ENCODE assay signal across 8 cellular contexts in genomic region chr7:121369462-121369861, GRCh38. TPM values are rescaled to one million over a fixed set of nuclear protein-coding genes. Genes with fewer than 3 reads are reported as not detected.
DNase-seq lines count a peak whose midpoint lies in the region; ATAC-seq, FAIRE-seq and TF ChIP-seq lines count a peak whose summit lies in the region.

No MANE protein-coding gene starts in this region.

- H3K4me3 ChIP-seq in BLaER1, result peak overlapping the region; percentile 71
- H3K4me3 ChIP-seq in endothelial cell of umbilical vein (replicated peaks in 1 of 3; ENCODE audit: insufficient read depth in 1 of 3, low read depth in 1 of 3, low read length in 3 of 3), result no peak overlapping the region
- H3K4me3 ChIP-seq in esophagus squamous epithelium, result no peak overlapping the region

- H3K4me1 ChIP-seq in BLaER1 (peaks cover 70% of the 10 kb centered on the region), endothelial cell of umbilical vein (ENCODE audit: control insufficient read depth, extremely low read depth, insufficient read depth, low read length) (peaks cover 16% of the 10 kb centered on the region), esophagus squamous epithelium (peaks cover 0 to 23% (median 7%) of the 10 kb centered on the region in 3 donors)

- ATAC-seq in GM19438 (IDR thresholded peaks at IDR 0.05; ENCODE audit: low read depth, unreplicated experiment), result peak; percentile 55
- ATAC-seq in HG03565 (IDR thresholded peaks at IDR 0.05; ENCODE audit: unreplicated experiment), result peak; percentile 36

- no peak for TF ChIP-seq CTCF in endothelial cell of umbilical vein (IDR thresholded peaks at IDR 0.05; ENCODE audit: extremely low read depth in 1 of 2, insufficient read depth in 1 of 2, low read depth in 1 of 2, low read length in 2 of 2)
- TF ChIP-seq CTCF in esophagus squamous epithelium (IDR thresholded peaks at IDR 0.05), result no peak

- no peaks in the 10 kb centered on the region for H3K9me1 ChIP-seq in endothelial cell of umbilical vein (replicated peaks; ENCODE audit: control insufficient read depth, extremely low read depth, insufficient read depth, low read length)

- H3K79me2 ChIP-seq in endothelial cell of umbilical vein (ENCODE audit: control insufficient read depth, insufficient read depth, low read length), result peaks cover 18% of the 10 kb centered on the region

- H3K9me3 ChIP-seq in BLaER1 (no peaks in the 10 kb centered on the region), endothelial cell of umbilical vein (replicated peaks; ENCODE audit: control insufficient read depth, insufficient read depth, low read length) (no peaks in the 10 kb centered on the region), esophagus squamous epithelium (no peaks in the 10 kb centered on the region)

- H4K20me1 ChIP-seq in BLaER1 (peaks cover 48% of the 10 kb centered on the region), endothelial cell of umbilical vein (replicated peaks; ENCODE audit: control insufficient read depth, extremely low read depth, insufficient read depth, low read length) (no peaks in the 10 kb centered on the region)

- POLR2A ChIA-PET in endothelial cell of umbilical vein (lab: Charles Lee), result interaction anchor here (4.3 kb wide), 1 partner anchor 27 kb away, joined by 19 read pairs; the partner anchor contains the start of gene FAM3C

- no peak overlapping the region for H2AFZ ChIP-seq in endothelial cell of umbilical vein (ENCODE audit: low read depth, low read length)

- intact Hi-C loops in endothelial cell of umbilical vein (cut with micrococcal nuclease), result loop anchor here (5.0 kb wide), 1 partner anchor 242 kb away; no protein-coding TSS in a partner anchor
- intact Hi-C loops in esophagus squamous epithelium (cut with DNase I), result loop anchor here (5.0 kb wide), 1 partner anchor 178 kb away; no protein-coding TSS in a partner anchor

- BruUV-seq in endothelial cell of umbilical vein (replicated peaks; lab: Mats Ljungman, UMichigan), result no TSS peak

- TF ChIP-seq POLR2A in endothelial cell of umbilical vein (IDR thresholded peaks at IDR 0.05; ENCODE audit: low read depth, low read length) (no peak), esophagus squamous epithelium (IDR thresholded peaks at IDR 0.05) (no peak)

- peak overlapping the region; percentile 83 for H3K9ac ChIP-seq in BLaER1
- H3K9ac ChIP-seq in endothelial cell of umbilical vein (replicated peaks; ENCODE audit: extremely low read depth, insufficient read depth, low read length), result no peak overlapping the region

- FAIRE-seq in endothelial cell of umbilical vein (lab: Jason Lieb, UNC), result no peak

- dilution Hi-C loops in endothelial cell of umbilical vein (cut with MboI; ENCODE audit: extremely low pct_ligation_motif_present, low sequenced_read_pairs), result no loop called here

- 18 to 42% methylated on average over 2 of the region's 2 CpGs for WGBS in esophagus squamous epithelium, 2 donors

- DNase-seq in endothelial cell of umbilical vein (ENCODE audit: low read depth, low spot score) (peak; percentile 14), NCI-H510A (lab: John Stamatoyannopoulos, UW) (no peak), UCSD-AML1 (lab: John Stamatoyannopoulos, UW; ENCODE audit: unreplicated experiment) (no peak), esophagus squamous epithelium (lab: John Stamatoyannopoulos, UW) (no peak), activated gamma-delta T cell (lab: John Stamatoyannopoulos, UW) (no peak)

- peak overlapping the region; percentile 81 for H3K27ac ChIP-seq in BLaER1
- no peak overlapping the region for H3K27ac ChIP-seq in endothelial cell of umbilical vein (ENCODE audit: insufficient read depth, low read depth, low read length)
- no peak overlapping the region for H3K27ac ChIP-seq in esophagus squamous epithelium

- peaks cover 18% of the 10 kb centered on the region for H3K36me3 ChIP-seq in BLaER1
- peaks cover 0 to 6% of the 10 kb centered on the region in 2 experiments for H3K36me3 ChIP-seq in endothelial cell of umbilical vein (ENCODE audit: control insufficient read depth in 2 of 2, extremely low read depth in 1 of 2, insufficient read depth in 2 of 2, low read length in 2 of 2)
- peaks cover 0 to 53% (median 0%) of the 10 kb centered on the region in 3 donors for H3K36me3 ChIP-seq in esophagus squamous epithelium

- peak overlapping the region; percentile 88 for H3K4me2 ChIP-seq in BLaER1
- no peak overlapping the region for H3K4me2 ChIP-seq in endothelial cell of umbilical vein (ENCODE audit: insufficient read depth, low read length)

- H3K27me3 ChIP-seq in BLaER1 (no peaks in the 10 kb centered on the region), endothelial cell of umbilical vein (ENCODE audit: control insufficient read depth in 2 of 2, insufficient read depth in 2 of 2, low read length in 2 of 2) (no peaks in the 10 kb centered on the region), esophagus squamous epithelium (no peaks in the 10 kb centered on the region)

- CTCF ChIA-PET in endothelial cell of umbilical vein (lab: Charles Lee), result interaction anchor here (1.0 to 9.3 kb wide), 7 partner anchors 17 to 625 kb away, joined by 3 to 293 read pairs (median 7); partner anchors contain the start of gene FAM3C

TF ChIP-seq in endothelial cell of umbilical vein, 7 proteins besides CTCF, POLR2A, EP300 and RAD21:
- TF ChIP-seq MAX (IDR thresholded peaks at IDR 0.05; ENCODE audit: insufficient read depth, insufficient read length) (no peak), JUN (IDR thresholded peaks at IDR 0.05; ENCODE audit: borderline replicate concordance, insufficient read depth, insufficient read length, low read depth) (no peak), FOS (IDR thresholded peaks at IDR 0.05; ENCODE audit: borderline replicate concordance, insufficient read depth, low read length) (no peak), GATA2 (IDR thresholded peaks at IDR 0.05; ENCODE audit: insufficient read depth, insufficient read length, low read depth, low read length) (no peak), POLR2AphosphoS5 (IDR thresholded peaks at IDR 0.05; ENCODE audit: insufficient read depth, low read depth, low read length) (no peak), MYC (IDR thresholded peaks at IDR 0.05; ENCODE audit: low read depth, low read length) (no peak), EZH2 (IDR thresholded peaks at IDR 0.05; ENCODE audit: borderline replicate concordance, low read depth, low read length, severe bottlenecking) (no peak)

RNA-seq across cellular contexts. Expression of gene FAM3C, which starts 26.6 kb away (rescaled TPM):
- total RNA-seq in endothelial cell of umbilical vein (50.0 and 54.5 TPM in 2 replicates), esophagus squamous epithelium (10 to 100 TPM; 21.8 to 48.1 (median 45.8) TPM)
- 13.9 and 20.2 TPM in 2 replicates for polyA plus RNA-seq in endothelial cell of umbilical vein
- 30.7 and 31.3 TPM in 2 replicates for polyA plus RNA-seq in endothelial cell of umbilical vein (2011; cell fraction: cytosol; rRNA removed)
- polyA plus RNA-seq in endothelial cell of umbilical vein (2011; cell fraction: nucleus; rRNA removed), result 40.4 and 49.0 TPM in 2 replicates
- polyA plus RNA-seq in endothelial cell of umbilical vein (2012), result 60.0 and 71.2 TPM in 2 replicates
- polyA minus RNA-seq in endothelial cell of umbilical vein, result 12.5 and 15.1 TPM in 2 replicates
- polyA minus RNA-seq in endothelial cell of umbilical vein (2011; cell fraction: cytosol; rRNA and poly(A)+ RNA removed), result 5.3 TPM
- 41.3 and 61.8 TPM in 2 replicates for polyA minus RNA-seq in endothelial cell of umbilical vein (2011; cell fraction: nucleus; rRNA and poly(A)+ RNA removed)

RNA-seq across cellular contexts. Expression of gene WNT16, which starts 40.7 kb away (rescaled TPM):
- total RNA-seq in endothelial cell of umbilical vein, result not detected in 2 replicates
- not detected in 2 replicates for polyA plus RNA-seq in endothelial cell of umbilical vein
- not detected in 2 replicates for polyA plus RNA-seq in endothelial cell of umbilical vein (2011; cell fraction: cytosol; rRNA removed)
- not detected in 2 replicates for polyA plus RNA-seq in endothelial cell of umbilical vein (2011; cell fraction: nucleus; rRNA removed)
- not detected in 2 replicates for polyA plus RNA-seq in endothelial cell of umbilical vein (2012)
- polyA minus RNA-seq in endothelial cell of umbilical vein, result not detected in 2 replicates
- polyA minus RNA-seq in endothelial cell of umbilical vein (2011; cell fraction: cytosol; rRNA and poly(A)+ RNA removed), result not detected
- polyA minus RNA-seq in endothelial cell of umbilical vein (2011; cell fraction: nucleus; rRNA and poly(A)+ RNA removed), result not detected in 2 replicates
- under 1 TPM in 3 of 4 donors, not detected in 1; 0.18 to 0.29 (median 0.19) TPM for total RNA-seq in esophagus squamous epithelium
